8 cellular contexts compared by ENCODE assay signal in genomic region chr5:107672212-107673105, GRCh38. TPM values are rescaled to one million over a fixed set of nuclear protein-coding genes. Genes with fewer than 3 reads are reported as not detected.
DNase-seq lines count a peak whose midpoint lies in the region; ATAC-seq, FAIRE-seq and TF ChIP-seq lines count a peak whose summit lies in the region.

No MANE protein-coding gene starts in this region.

- H3K4me3 Mint-ChIP-seq in activated CD4-positive, alpha-beta T cell treated with anti-CD3 and anti-CD28 coated beads, Interleukin-2, amount 10 ng/mL, durations not matched to agents 24 days and 14 days: peak overlapping the region; percentile 77

- H3K27me3 ChIP-seq in small intestine (ENCODE audit: control insufficient read depth in 2 of 2, insufficient read depth in 2 of 2, low read length in 2 of 2): peaks cover 8 to 14% of the 10 kb centered on the region in 2 donors

- intact Hi-C loops in activated CD4-positive, alpha-beta T cell treated with anti-CD3 and anti-CD28 coated beads, Interleukin-2, amount 10 ng/mL, durations not matched to agents 24 days and 14 days (cut with micrococcal nuclease): loop anchor here (2.0 to 10.0 kb wide), 2 partner anchors 100 to 672 kb away; no protein-coding TSS in a partner anchor
- intact Hi-C loops in kidney (cut with DNase I): no loop called here

- H3K9me3 ChIP-seq in kidney (ENCODE audit: control insufficient read depth in 1 of 2, low read length in 2 of 2) (no peaks in the 10 kb centered on the region), small intestine (ENCODE audit: control insufficient read depth, low read depth) (no peaks in the 10 kb centered on the region)

- 1% methylated on average over 57 to 66 of the region's 66 CpGs for WGBS in small intestine, 3 donors

- peak; percentile 67 for DNase-seq in activated CD4-positive, alpha-beta T cell treated with anti-CD3 and anti-CD28 coated beads, Interleukin-2, amount 10 ng/mL, durations not matched to agents 24 days and 14 days
- no peak for DNase-seq in activated CD4-positive, alpha-beta T cell treated with anti-CD3 and anti-CD28 coated beads, Interleukin-2, amount 50 U/mL, for 1 hour
- peak; percentile 78 for DNase-seq in NCI-H1092 (lab: John Stamatoyannopoulos, UW)
- peak; percentile 94 for DNase-seq in dedifferentiated amniotic fluid mesenchymal stem cell (ENCODE audit: extremely low spot score)
- DNase-seq in kidney: peak; percentile 93
- peak; percentile 81 for DNase-seq in small intestine

- no peaks in the 10 kb centered on the region for H3K36me3 ChIP-seq in kidney (ENCODE audit: control insufficient read depth in 1 of 2, insufficient read depth in 2 of 2, low read length in 2 of 2)
- H3K36me3 ChIP-seq in small intestine (ENCODE audit: control insufficient read depth in 2 of 2, insufficient read depth in 2 of 2, low read length in 2 of 2): no peaks in the 10 kb centered on the region

- TF ChIP-seq CTCF in kidney (IDR thresholded peaks at IDR 0.05; ENCODE audit: borderline replicate concordance, extremely low read depth, insufficient read depth): no peak

- H3K27ac Mint-ChIP-seq in activated CD4-positive, alpha-beta T cell treated with anti-CD3 and anti-CD28 coated beads, Interleukin-2, amount 10 ng/mL, durations not matched to agents 24 days and 14 days: peak overlapping the region; percentile 68

- H3K27me3 Mint-ChIP-seq in activated CD4-positive, alpha-beta T cell treated with anti-CD3 and anti-CD28 coated beads, Interleukin-2, amount 10 ng/mL, durations not matched to agents 24 days and 14 days: peaks cover 69% of the 10 kb centered on the region

- FAIRE-seq in kidney (lab: Jason Lieb, UNC): no peak
- FAIRE-seq in small intestine (lab: Jason Lieb, UNC): no peak

- no peaks in the 10 kb centered on the region for H3K36me3 Mint-ChIP-seq in activated CD4-positive, alpha-beta T cell treated with anti-CD3 and anti-CD28 coated beads, Interleukin-2, amount 10 ng/mL, durations not matched to agents 24 days and 14 days (ENCODE audit: low read depth)

- peak overlapping the region in 1 of 2 donors; percentile 60 for H3K9ac ChIP-seq in kidney (ENCODE audit: low read length in 2 of 2)

- H3K4me1 ChIP-seq in kidney (ENCODE audit: control insufficient read depth in 1 of 2, insufficient read depth in 1 of 2, low read depth in 1 of 2, low read length in 2 of 2) (peaks cover 0 to 14% of the 10 kb centered on the region in 2 donors), small intestine (ENCODE audit: control insufficient read depth in 2 of 2, insufficient read depth in 1 of 2, low read depth in 1 of 2, low read length in 1 of 2) (peaks cover 2 to 5% of the 10 kb centered on the region in 2 donors)

- peak; percentile 73 for ATAC-seq in SK-N-SH treated with all-trans-retinoic acid at 6 μM for 48 hours
- ATAC-seq in HG03439 (IDR thresholded peaks at IDR 0.05; ENCODE audit: unreplicated experiment): no peak

- peak overlapping the region; percentile 67 to 81 for H3K27ac ChIP-seq in kidney (ENCODE audit: low read depth in 2 of 2, low read length in 2 of 2)
- peak overlapping the region in 1 of 2 donors; percentile 2 for H3K27ac ChIP-seq in small intestine (ENCODE audit: low read depth in 1 of 2, low read length in 1 of 2)

- peaks cover 25% of the 10 kb centered on the region for H3K4me1 Mint-ChIP-seq in activated CD4-positive, alpha-beta T cell treated with anti-CD3 and anti-CD28 coated beads, Interleukin-2, amount 10 ng/mL, durations not matched to agents 24 days and 14 days

- no peaks in the 10 kb centered on the region for H3K9me3 Mint-ChIP-seq in activated CD4-positive, alpha-beta T cell treated with anti-CD3 and anti-CD28 coated beads, Interleukin-2, amount 10 ng/mL, durations not matched to agents 24 days and 14 days

- H3K4me3 ChIP-seq in kidney (ENCODE audit: low read length in 2 of 2) (peak overlapping the region; percentile 73 to 83), small intestine (ENCODE audit: low read depth in 1 of 2, low read length in 2 of 2) (peak overlapping the region in 1 of 2 donors; percentile 42)

TF ChIP-seq in SK-N-SH treated with all-trans-retinoic acid at 6 μM for 48 hours, 23 proteins besides CTCF, POLR2A, EP300 and RAD21:
- TF ChIP-seq CSDC2 (CRISPR knock-in tag; IDR thresholded peaks at IDR 0.05): no peak
- TF ChIP-seq TSHZ2 (CRISPR knock-in tag; IDR thresholded peaks at IDR 0.05): peak; percentile 88

RNA-seq across cellular contexts. Expression of gene EFNA5, which starts 1.7 kb away (rescaled TPM):
- not detected in 2 replicates for total RNA-seq in activated CD4-positive, alpha-beta T cell treated with anti-CD3 and anti-CD28 coated beads, Interleukin-2, amount 10 ng/mL, durations not matched to agents 24 days and 14 days
- total RNA-seq in kidney: 54.4 TPM
- 5.9 TPM for polyA plus RNA-seq in kidney (ENCODE audit: insufficient read depth, low read depth, low replicate concordance)
- 1 to 10 TPM in 1 of 3 donors, under 1 TPM in 1, not detected in 1; 0.54 to 1.7 TPM for polyA plus RNA-seq in small intestine

Comparison
In these comparisons a context has a peak if more than half of its experiments do, and no peak if none do; other contexts are left out.
1. RNA of gene EFNA5, which starts 1.7 kb away (total RNA-seq): 54.4 TPM in kidney (single experiment); not detected in activated CD4-positive, alpha-beta T cell treated with anti-CD3 and anti-CD28 coated beads, Interleukin-2, amount 10 ng/mL, durations not matched to agents 24 days and 14 days; every median in the first group is over 10 times any median in the second.